9 cellular contexts compared by ENCODE assay signal in genomic region chr5:14450055-14450524, GRCh38.
DNase-seq lines count a peak whose midpoint lies in the region; ATAC-seq and TF ChIP-seq lines count a peak whose summit lies in the region.
"Had no signal": no experiment of that assay in that cellular context is flagged by ENCODE, and none has a peak within 500 bp of the region (broad histone marks: within the 10 kb centered on the region; RNA-seq: fewer than 3 reads in every experiment).

No MANE protein-coding gene starts in this region.

- H3K4me1 Mint-ChIP-seq in WTC11 = peaks cover 49% of the 10 kb centered on the region

- WGBS in esophagus, 2 donors = 71 to 80% methylated on average over 11 of the region's 11 CpGs
- 34 to 49% (median 36%) methylated on average over 11 of the region's 11 CpGs for WGBS in ovary, 3 donors

- peak; percentile 29 for ATAC-seq in HG03565 (IDR thresholded peaks at IDR 0.05; ENCODE audit: unreplicated experiment)
- ATAC-seq in GM18861 (IDR thresholded peaks at IDR 0.05; ENCODE audit: unreplicated experiment) = no peak
- no peak for ATAC-seq in WTC11
- ATAC-seq in HG03280 (IDR thresholded peaks at IDR 0.05; ENCODE audit: unreplicated experiment) = no peak
- ATAC-seq: upper lobe of right lung had no signal

- H3K36me3 ChIP-seq in esophagus (ENCODE audit: control insufficient read depth in 2 of 2, insufficient read depth in 2 of 2, low read length in 1 of 2) (no peaks in the 10 kb centered on the region), ovary (no peaks in the 10 kb centered on the region)
- H3K36me3 ChIP-seq: upper lobe of right lung had no signal

- H3K9me3 Mint-ChIP-seq in WTC11 = peaks cover 14% of the 10 kb centered on the region

- peaks cover 4% of the 10 kb centered on the region; the same call in 1 of the 2 replicates for H3K27me3 Mint-ChIP-seq in WTC11 (ENCODE audit: low read depth)

- TF ChIP-seq POLR2A in ovary (IDR thresholded peaks at IDR 0.05) = no peak

- CTCF ChIA-PET in WTC11 (lab: Charles Lee) = no interaction called here

- H3K9me3 ChIP-seq in esophagus (ENCODE audit: control insufficient read depth in 2 of 2, insufficient read depth in 1 of 2, low read depth in 1 of 2, low read length in 1 of 2) (no peaks in the 10 kb centered on the region), ovary (no peaks in the 10 kb centered on the region)
- H3K9me3 ChIP-seq: upper lobe of right lung had no signal

- H3K27me3 ChIP-seq in esophagus (ENCODE audit: control insufficient read depth in 1 of 2, insufficient read depth in 2 of 2, low read length in 2 of 2) (no peaks in the 10 kb centered on the region), ovary (no peaks in the 10 kb centered on the region)
- H3K27me3 ChIP-seq: upper lobe of right lung had no signal

- no peak overlapping the region for H3K4me3 Mint-ChIP-seq in WTC11

- TF ChIP-seq CTCF in ovary (IDR thresholded peaks at IDR 0.05) (no peak), WTC11 (IDR thresholded peaks at IDR 0.05) (no peak)

- H3K27ac ChIP-seq in esophagus (ENCODE audit: low read depth in 2 of 2, low read length in 1 of 2) (peak overlapping the region; percentile 2 to 36), ovary (peak overlapping the region in 1 of 2 donors; percentile 76)

- H3K36me3 Mint-ChIP-seq in WTC11 = peaks cover 25% of the 10 kb centered on the region

- intact Hi-C loops in ovary (cut with DNase I) = loop anchor here in 2 of 4 donors (5.0 to 10.0 kb wide), 2 partner anchors 43 to 45 kb away; no protein-coding TSS in a partner anchor

- POLR2A ChIA-PET in WTC11 (lab: Charles Lee) = no interaction called here

- H3K27ac Mint-ChIP-seq in WTC11 = no peak overlapping the region

- H3K4me3 ChIP-seq in esophagus (ENCODE audit: low read depth in 1 of 2, low read length in 2 of 2) (no peak overlapping the region), ovary (no peak overlapping the region)
- H3K4me3 ChIP-seq: upper lobe of right lung had no signal

- DNase-seq in AG08395 (ENCODE audit: low spot score) (peak; percentile 79), ovary (peak in 4 of 5 donors; percentile 53 to 75 (median 62)), NCI-H187 (lab: John Stamatoyannopoulos, UW) (no peak), WTC11 (ENCODE audit: low spot score) (no peak)
- DNase-seq: upper lobe of right lung had no signal

- H3K4me1 ChIP-seq in esophagus (ENCODE audit: control insufficient read depth in 2 of 2, insufficient read depth in 2 of 2, low read length in 1 of 2) (peaks cover 0 to 8% of the 10 kb centered on the region in 2 donors), ovary (ENCODE audit: insufficient read depth) (peaks cover 19% of the 10 kb centered on the region)

- no peak for TF ChIP-seq EP300 in ovary (IDR thresholded peaks at IDR 0.05)

TF ChIP-seq in WTC11, 78 proteins besides CTCF, POLR2A, EP300 and RAD21:
- TF ChIP-seq GTF2I (CRISPR knock-in tag; conservative IDR thresholded peaks at IDR 0.05) (no peak), ZNF317 (CRISPR knock-in tag; IDR thresholded peaks at IDR 0.05; ENCODE audit: borderline replicate concordance, low read depth) (no peak), ZNF138 (CRISPR knock-in tag; conservative IDR thresholded peaks at IDR 0.05) (no peak), ZBTB43 (CRISPR knock-in tag; IDR thresholded peaks at IDR 0.05) (no peak), ZNF396 (CRISPR knock-in tag; IDR thresholded peaks at IDR 0.05; ENCODE audit: borderline replicate concordance) (no peak), ATF1 (CRISPR knock-in tag; IDR thresholded peaks at IDR 0.05) (no peak), FOXJ3 (CRISPR knock-in tag; IDR thresholded peaks at IDR 0.05; ENCODE audit: borderline replicate concordance) (no peak), ATF6 (CRISPR knock-in tag; IDR thresholded peaks at IDR 0.05) (no peak), CREM (CRISPR knock-in tag; IDR thresholded peaks at IDR 0.05) (no peak), MYBL2 (CRISPR knock-in tag; IDR thresholded peaks at IDR 0.05) (no peak), ZNF219 (CRISPR knock-in tag; IDR thresholded peaks at IDR 0.05; ENCODE audit: borderline replicate concordance) (no peak)
- TF ChIP-seq, protein P1, sequence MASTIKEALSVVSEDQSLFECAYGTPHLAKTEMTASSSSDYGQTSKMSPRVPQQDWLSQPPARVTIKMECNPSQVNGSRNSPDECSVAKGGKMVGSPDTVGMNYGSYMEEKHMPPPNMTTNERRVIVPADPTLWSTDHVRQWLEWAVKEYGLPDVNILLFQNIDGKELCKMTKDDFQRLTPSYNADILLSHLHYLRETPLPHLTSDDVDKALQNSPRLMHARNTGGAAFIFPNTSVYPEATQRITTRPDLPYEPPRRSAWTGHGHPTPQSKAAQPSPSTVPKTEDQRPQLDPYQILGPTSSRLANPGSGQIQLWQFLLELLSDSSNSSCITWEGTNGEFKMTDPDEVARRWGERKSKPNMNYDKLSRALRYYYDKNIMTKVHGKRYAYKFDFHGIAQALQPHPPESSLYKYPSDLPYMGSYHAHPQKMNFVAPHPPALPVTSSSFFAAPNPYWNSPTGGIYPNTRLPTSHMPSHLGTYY (CRISPR knock-in tag; IDR thresholded peaks at IDR 0.05) = no peak
- TF ChIP-seq, protein P2, sequence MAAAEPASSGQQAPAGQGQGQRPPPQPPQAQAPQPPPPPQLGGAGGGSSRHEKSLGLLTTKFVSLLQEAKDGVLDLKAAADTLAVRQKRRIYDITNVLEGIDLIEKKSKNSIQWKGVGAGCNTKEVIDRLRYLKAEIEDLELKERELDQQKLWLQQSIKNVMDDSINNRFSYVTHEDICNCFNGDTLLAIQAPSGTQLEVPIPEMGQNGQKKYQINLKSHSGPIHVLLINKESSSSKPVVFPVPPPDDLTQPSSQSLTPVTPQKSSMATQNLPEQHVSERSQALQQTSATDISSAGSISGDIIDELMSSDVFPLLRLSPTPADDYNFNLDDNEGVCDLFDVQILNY (CRISPR knock-in tag; IDR thresholded peaks at IDR 0.05) = no peak

Comparison
In these comparisons a context has a peak if more than half of its experiments do, and no peak if none do; other contexts are left out.
1. DNase-seq: peak in AG08395 (single experiment) and ovary (4 of 5); none in NCI-H187 (0 of 2) and WTC11 (single experiment).